1 cellular context compared by ENCODE assay signal in genomic region chr14:38207830-38208815, GRCh38.
A peak's percentile ranks its signal among the peaks of the same experiment; 100 is the strongest.
TF ChIP-seq lines count a peak whose summit lies in the region.

A gene with protein sequence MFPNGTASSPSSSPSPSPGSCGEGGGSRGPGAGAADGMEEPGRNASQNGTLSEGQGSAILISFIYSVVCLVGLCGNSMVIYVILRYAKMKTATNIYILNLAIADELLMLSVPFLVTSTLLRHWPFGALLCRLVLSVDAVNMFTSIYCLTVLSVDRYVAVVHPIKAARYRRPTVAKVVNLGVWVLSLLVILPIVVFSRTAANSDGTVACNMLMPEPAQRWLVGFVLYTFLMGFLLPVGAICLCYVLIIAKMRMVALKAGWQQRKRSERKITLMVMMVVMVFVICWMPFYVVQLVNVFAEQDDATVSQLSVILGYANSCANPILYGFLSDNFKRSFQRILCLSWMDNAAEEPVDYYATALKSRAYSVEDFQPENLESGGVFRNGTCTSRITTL (plus strand): TSS chr14:38207904. CDS start chr14:38209390, 1,486 bp downstream.

TF ChIP-seq in HepG2, 621 proteins besides CTCF, POLR2A, EP300 and RAD21 (continued from another document and continues in another):
- TF ChIP-seq ZNF772 (CRISPR knock-in tag; IDR thresholded peaks at IDR 0.05) (peak; percentile 62; the same call in 1 of the 2 replicates), ZNF775 (CRISPR knock-in tag; IDR thresholded peaks at IDR 0.05; ENCODE audit: borderline replicate concordance) (no peak), ZNF30 (CRISPR knock-in tag; IDR thresholded peaks at IDR 0.05) (no peak), TCF7 (IDR thresholded peaks at IDR 0.05; ENCODE audit: low read depth) (no peak), ZNF766 (CRISPR knock-in tag; IDR thresholded peaks at IDR 0.05; ENCODE audit: borderline replicate concordance) (no peak), NFIC (IDR thresholded peaks at IDR 0.05; ENCODE audit: low read length) (no peak), SAP130 (CRISPR knock-in tag; IDR thresholded peaks at IDR 0.05; ENCODE audit: low read depth) (no peak), ZNF354B (CRISPR knock-in tag; IDR thresholded peaks at IDR 0.05) (no peak), SETDB1 (CRISPR knock-in tag; IDR thresholded peaks at IDR 0.05; ENCODE audit: borderline replicate concordance) (no peak), ZSCAN25 (CRISPR knock-in tag; IDR thresholded peaks at IDR 0.05) (0 out of 2 replicates have a peak, but pooled peaks have one; percentile 41), ZBTB42 (CRISPR knock-in tag; IDR thresholded peaks at IDR 0.05) (no peak), JUNB (CRISPR knock-in tag; IDR thresholded peaks at IDR 0.05; ENCODE audit: borderline replicate concordance) (no peak), PRMT3 (CRISPR knock-in tag; IDR thresholded peaks at IDR 0.05; ENCODE audit: borderline replicate concordance, low read depth) (no peak), CAMTA2 (CRISPR knock-in tag; IDR thresholded peaks at IDR 0.05; ENCODE audit: borderline replicate concordance) (no peak), ZC3H13 (CRISPR knock-in tag; IDR thresholded peaks at IDR 0.05) (no peak), KDM2A (CRISPR knock-in tag; IDR thresholded peaks at IDR 0.05; ENCODE audit: borderline replicate concordance, low read depth) (no peak), ZNF264 (CRISPR knock-in tag; IDR thresholded peaks at IDR 0.05) (no peak), ZNF263 (CRISPR knock-in tag; IDR thresholded peaks at IDR 0.05) (0 out of 2 replicates have a peak, but pooled peaks have one; percentile 20), CHD4 (IDR thresholded peaks at IDR 0.05; ENCODE audit: borderline replicate concordance, low read length) (no peak), THAP7 (CRISPR knock-in tag; IDR thresholded peaks at IDR 0.05) (no peak), FOXA3 (CRISPR knock-in tag; IDR thresholded peaks at IDR 0.05) (no peak), FOXO1 (CRISPR knock-in tag; IDR thresholded peaks at IDR 0.05) (no peak), ZNF598 (CRISPR knock-in tag; IDR thresholded peaks at IDR 0.05; ENCODE audit: borderline replicate concordance) (peak; percentile 85; the same call in 1 of the 2 replicates), ZNF839 (CRISPR knock-in tag; IDR thresholded peaks at IDR 0.05; ENCODE audit: borderline replicate concordance) (0 out of 2 replicates have a peak, but pooled peaks have one; percentile 45), MTA1 (CRISPR knock-in tag; IDR thresholded peaks at IDR 0.05; ENCODE audit: borderline replicate concordance) (no peak), PCBP2 (optimal IDR thresholded peaks at IDR 0.05; ENCODE audit: low read depth, low read length, poor library complexity, severe bottlenecking) (no peak), ETV5 (CRISPR knock-in tag; IDR thresholded peaks at IDR 0.05; ENCODE audit: borderline replicate concordance) (no peak), GABPA (IDR thresholded peaks at IDR 0.05; ENCODE audit: low read depth, low read length) (no peak), GABPA (CRISPR knock-in tag; IDR thresholded peaks at IDR 0.05; ENCODE audit: low read depth) (no peak), MAZ (IDR thresholded peaks at IDR 0.05; ENCODE audit: borderline replicate concordance, low read depth, low read length) (no peak), MAZ (CRISPR knock-in tag; IDR thresholded peaks at IDR 0.05; ENCODE audit: low read depth) (0 out of 2 replicates have a peak, but pooled peaks have one; percentile 8), KLF16 (CRISPR knock-in tag; IDR thresholded peaks at IDR 0.05) (no peak), MEIS1 (CRISPR knock-in tag; IDR thresholded peaks at IDR 0.05; ENCODE audit: borderline replicate concordance) (no peak), ZNF446 (CRISPR knock-in tag; IDR thresholded peaks at IDR 0.05) (no peak), ARNT2 (CRISPR knock-in tag; IDR thresholded peaks at IDR 0.05; ENCODE audit: low read depth) (no peak; the same call in 1 of the 2 replicates), ZNF235 (CRISPR knock-in tag; IDR thresholded peaks at IDR 0.05; ENCODE audit: borderline replicate concordance) (no peak), ZNF496 (CRISPR knock-in tag; IDR thresholded peaks at IDR 0.05; ENCODE audit: insufficient replicate concordance) (no peak), PHF20 (CRISPR knock-in tag; IDR thresholded peaks at IDR 0.05) (0 out of 2 replicates have a peak, but pooled peaks have one; percentile 23), ZNF879 (CRISPR knock-in tag; IDR thresholded peaks at IDR 0.05) (no peak), ZNF652 (CRISPR knock-in tag; IDR thresholded peaks at IDR 0.05; ENCODE audit: borderline replicate concordance, low read depth) (no peak), MLXIP (CRISPR knock-in tag; IDR thresholded peaks at IDR 0.05; ENCODE audit: borderline replicate concordance) (no peak), TMF1 (CRISPR knock-in tag; IDR thresholded peaks at IDR 0.05; ENCODE audit: low read depth) (no peak)
- TF ChIP-seq, protein P1, sequence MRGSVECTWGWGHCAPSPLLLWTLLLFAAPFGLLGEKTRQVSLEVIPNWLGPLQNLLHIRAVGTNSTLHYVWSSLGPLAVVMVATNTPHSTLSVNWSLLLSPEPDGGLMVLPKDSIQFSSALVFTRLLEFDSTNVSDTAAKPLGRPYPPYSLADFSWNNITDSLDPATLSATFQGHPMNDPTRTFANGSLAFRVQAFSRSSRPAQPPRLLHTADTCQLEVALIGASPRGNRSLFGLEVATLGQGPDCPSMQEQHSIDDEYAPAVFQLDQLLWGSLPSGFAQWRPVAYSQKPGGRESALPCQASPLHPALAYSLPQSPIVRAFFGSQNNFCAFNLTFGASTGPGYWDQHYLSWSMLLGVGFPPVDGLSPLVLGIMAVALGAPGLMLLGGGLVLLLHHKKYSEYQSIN (CRISPR knock-in tag; IDR thresholded peaks at IDR 0.05; ENCODE audit: borderline replicate concordance) = no peak
- TF ChIP-seq, protein P2, sequence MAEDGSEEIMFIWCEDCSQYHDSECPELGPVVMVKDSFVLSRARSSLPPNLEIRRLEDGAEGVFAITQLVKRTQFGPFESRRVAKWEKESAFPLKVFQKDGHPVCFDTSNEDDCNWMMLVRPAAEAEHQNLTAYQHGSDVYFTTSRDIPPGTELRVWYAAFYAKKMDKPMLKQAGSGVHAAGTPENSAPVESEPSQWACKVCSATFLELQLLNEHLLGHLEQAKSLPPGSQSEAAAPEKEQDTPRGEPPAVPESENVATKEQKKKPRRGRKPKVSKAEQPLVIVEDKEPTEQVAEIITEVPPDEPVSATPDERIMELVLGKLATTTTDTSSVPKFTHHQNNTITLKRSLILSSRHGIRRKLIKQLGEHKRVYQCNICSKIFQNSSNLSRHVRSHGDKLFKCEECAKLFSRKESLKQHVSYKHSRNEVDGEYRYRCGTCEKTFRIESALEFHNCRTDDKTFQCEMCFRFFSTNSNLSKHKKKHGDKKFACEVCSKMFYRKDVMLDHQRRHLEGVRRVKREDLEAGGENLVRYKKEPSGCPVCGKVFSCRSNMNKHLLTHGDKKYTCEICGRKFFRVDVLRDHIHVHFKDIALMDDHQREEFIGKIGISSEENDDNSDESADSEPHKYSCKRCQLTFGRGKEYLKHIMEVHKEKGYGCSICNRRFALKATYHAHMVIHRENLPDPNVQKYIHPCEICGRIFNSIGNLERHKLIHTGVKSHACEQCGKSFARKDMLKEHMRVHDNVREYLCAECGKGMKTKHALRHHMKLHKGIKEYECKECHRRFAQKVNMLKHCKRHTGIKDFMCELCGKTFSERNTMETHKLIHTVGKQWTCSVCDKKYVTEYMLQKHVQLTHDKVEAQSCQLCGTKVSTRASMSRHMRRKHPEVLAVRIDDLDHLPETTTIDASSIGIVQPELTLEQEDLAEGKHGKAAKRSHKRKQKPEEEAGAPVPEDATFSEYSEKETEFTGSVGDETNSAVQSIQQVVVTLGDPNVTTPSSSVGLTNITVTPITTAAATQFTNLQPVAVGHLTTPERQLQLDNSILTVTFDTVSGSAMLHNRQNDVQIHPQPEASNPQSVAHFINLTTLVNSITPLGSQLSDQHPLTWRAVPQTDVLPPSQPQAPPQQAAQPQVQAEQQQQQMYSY (CRISPR knock-in tag; IDR thresholded peaks at IDR 0.05) = no peak
- TF ChIP-seq, protein P3, sequence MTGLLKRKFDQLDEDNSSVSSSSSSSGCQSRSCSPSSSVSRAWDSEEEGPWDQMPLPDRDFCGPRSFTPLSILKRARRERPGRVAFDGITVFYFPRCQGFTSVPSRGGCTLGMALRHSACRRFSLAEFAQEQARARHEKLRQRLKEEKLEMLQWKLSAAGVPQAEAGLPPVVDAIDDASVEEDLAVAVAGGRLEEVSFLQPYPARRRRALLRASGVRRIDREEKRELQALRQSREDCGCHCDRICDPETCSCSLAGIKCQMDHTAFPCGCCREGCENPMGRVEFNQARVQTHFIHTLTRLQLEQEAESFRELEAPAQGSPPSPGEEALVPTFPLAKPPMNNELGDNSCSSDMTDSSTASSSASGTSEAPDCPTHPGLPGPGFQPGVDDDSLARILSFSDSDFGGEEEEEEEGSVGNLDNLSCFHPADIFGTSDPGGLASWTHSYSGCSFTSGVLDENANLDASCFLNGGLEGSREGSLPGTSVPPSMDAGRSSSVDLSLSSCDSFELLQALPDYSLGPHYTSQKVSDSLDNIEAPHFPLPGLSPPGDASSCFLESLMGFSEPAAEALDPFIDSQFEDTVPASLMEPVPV (CRISPR knock-in tag; IDR thresholded peaks at IDR 0.05) = no peak
- TF ChIP-seq, protein P4, sequence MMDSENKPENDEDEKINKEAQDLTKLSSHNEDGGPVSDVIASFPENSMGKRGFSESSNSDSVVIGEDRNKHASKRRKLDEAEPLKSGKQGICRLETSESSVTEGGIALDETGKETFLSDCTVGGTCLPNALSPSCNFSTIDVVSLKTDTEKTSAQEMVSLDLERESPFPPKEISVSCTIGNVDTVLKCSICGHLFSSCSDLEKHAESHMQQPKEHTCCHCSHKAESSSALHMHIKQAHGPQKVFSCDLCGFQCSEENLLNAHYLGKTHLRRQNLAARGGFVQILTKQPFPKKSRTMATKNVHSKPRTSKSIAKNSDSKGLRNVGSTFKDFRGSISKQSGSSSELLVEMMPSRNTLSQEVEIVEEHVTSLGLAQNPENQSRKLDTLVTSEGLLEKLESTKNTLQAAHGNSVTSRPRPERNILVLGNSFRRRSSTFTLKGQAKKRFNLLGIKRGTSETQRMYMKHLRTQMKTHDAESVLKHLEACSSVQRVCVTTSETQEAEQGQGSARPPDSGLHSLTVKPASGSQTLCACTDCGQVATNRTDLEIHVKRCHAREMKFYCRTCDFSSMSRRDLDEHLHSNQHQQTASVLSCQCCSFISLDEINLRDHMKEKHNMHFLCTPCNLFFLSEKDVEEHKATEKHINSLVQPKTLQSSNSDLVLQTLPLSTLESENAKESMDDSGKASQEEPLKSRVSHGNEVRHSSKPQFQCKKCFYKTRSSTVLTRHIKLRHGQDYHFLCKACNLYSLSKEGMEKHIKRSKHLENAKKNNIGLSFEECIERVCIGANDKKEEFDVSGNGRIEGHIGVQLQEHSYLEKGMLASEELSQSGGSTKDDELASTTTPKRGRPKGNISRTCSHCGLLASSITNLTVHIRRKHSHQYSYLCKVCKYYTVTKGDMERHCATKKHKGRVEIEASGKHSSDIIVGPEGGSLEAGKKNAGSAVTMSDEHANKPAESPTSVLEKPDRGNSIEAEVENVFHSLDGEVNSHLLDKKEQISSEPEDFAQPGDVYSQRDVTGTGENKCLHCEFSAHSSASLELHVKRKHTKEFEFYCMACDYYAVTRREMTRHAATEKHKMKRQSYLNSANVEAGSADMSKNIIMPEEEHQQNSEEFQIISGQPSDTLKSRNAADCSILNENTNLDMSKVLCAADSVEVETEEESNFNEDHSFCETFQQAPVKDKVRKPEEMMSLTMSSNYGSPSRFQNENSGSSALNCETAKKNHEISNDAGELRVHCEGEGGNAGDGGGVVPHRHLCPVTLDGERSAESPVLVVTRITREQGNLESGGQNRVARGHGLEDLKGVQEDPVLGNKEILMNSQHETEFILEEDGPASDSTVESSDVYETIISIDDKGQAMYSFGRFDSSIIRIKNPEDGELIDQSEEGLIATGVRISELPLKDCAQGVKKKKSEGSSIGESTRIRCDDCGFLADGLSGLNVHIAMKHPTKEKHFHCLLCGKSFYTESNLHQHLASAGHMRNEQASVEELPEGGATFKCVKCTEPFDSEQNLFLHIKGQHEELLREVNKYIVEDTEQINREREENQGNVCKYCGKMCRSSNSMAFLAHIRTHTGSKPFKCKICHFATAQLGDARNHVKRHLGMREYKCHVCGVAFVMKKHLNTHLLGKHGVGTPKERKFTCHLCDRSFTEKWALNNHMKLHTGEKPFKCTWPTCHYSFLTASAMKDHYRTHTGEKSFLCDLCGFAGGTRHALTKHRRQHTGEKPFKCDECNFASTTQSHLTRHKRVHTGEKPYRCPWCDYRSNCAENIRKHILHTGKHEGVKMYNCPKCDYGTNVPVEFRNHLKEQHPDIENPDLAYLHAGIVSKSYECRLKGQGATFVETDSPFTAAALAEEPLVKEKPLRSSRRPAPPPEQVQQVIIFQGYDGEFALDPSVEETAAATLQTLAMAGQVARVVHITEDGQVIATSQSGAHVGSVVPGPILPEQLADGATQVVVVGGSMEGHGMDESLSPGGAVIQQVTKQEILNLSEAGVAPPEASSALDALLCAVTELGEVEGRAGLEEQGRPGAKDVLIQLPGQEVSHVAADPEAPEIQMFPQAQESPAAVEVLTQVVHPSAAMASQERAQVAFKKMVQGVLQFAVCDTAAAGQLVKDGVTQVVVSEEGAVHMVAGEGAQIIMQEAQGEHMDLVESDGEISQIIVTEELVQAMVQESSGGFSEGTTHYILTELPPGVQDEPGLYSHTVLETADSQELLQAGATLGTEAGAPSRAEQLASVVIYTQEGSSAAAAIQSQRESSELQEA (CRISPR knock-in tag; IDR thresholded peaks at IDR 0.05; ENCODE audit: not compliant biosample characterization) = no peak
